ENCODE assay signal across 29 cellular contexts in the genomic region with DNA sequence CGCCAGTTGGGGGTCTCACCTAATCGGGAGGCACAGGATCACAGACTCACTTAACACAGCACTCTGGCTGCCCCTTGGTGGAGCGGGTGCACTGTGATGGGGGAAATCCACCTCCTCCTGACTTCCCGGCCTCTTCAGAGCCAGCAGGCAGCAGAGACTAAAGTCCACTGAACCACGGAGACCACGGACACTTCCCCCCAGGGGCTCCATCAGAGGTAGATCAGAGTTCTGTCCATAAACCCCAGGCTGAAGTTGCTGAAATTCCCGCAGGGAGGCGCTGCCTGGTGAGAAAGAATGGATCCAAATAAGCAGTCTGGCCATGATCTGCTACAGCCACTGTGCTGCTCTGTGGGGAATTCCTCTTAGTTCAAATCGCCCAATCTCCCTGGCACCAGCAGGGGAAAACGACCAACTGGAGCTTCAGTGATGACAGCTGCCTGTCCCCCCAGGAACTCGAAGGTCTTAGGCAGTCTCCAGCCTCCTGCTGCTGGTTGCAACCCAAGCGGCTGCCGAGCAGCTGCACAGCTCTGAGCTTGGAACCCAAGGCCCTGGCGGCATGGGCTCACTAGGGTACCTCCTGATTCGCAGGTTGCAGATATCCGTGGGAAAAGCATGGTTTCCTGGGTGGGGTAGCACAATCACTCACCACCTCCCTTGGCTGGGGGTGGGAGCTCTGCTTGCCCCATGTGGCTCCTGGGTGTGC.
"Had no signal": no experiment of that assay in that cellular context is flagged by ENCODE, and none has a peak within 500 bp of the region (broad histone marks: within the 10 kb centered on the region; RNA-seq: fewer than 3 reads in every experiment).

No MANE protein-coding gene starts in this region.

- H3K36me3 ChIP-seq: brain microvascular endothelial cell, colonic mucosa, esophagus squamous epithelium, gastroesophageal sphincter, heart right ventricle, WERI-Rb-1 had no signal

- H3K27ac ChIP-seq: brain microvascular endothelial cell, colonic mucosa, epithelial cell of prostate, esophagus squamous epithelium, gastroesophageal sphincter, heart right ventricle, hepatocyte, WERI-Rb-1 had no signal

- H2AFZ ChIP-seq: hepatocyte had no signal

- DNase-seq: activated B cell treated with CpG ODN at 0.5 μM for 24 hours; activated CD4-positive, alpha-beta T cell treated with anti-CD3 and anti-CD28 coated beads for 48 hours; activated CD4-positive, alpha-beta T cell treated with anti-CD3 and anti-CD28 coated beads, Interleukin-2, amount 50 U/mL, for 1 hour; activated CD4-positive, alpha-beta T cell treated with anti-CD3 and anti-CD28 coated beads, Interleukin-2, amount 50 U/mL, for 48 hours; activated CD8-positive, alpha-beta memory T cell treated with anti-CD3 and anti-CD28 coated beads for 24 hours; activated CD8-positive, alpha-beta T cell treated with anti-CD3 and anti-CD28 coated beads for 36 hours; activated gamma-delta T cell; activated naive CD4-positive, alpha-beta T cell; activated naive CD4-positive, alpha-beta T cell treated with anti-CD3 and anti-CD28 coated beads, Interleukin-2, amount 10 ng/mL, durations not matched to agents 7 days and 5 days; activated naive CD8-positive, alpha-beta T cell treated with anti-CD3 and anti-CD28 coated beads, Interleukin-2, amount 10 ng/mL, durations not matched to agents 7 days and 5 days; activated T-cell treated with anti-CD3 and anti-CD28 coated beads, Interleukin-2, amount 50 U/mL, for 1 hour; activated T-cell treated with anti-CD3 and anti-CD28 coated beads, Interleukin-2, amount 50 U/mL, for 48 hours; brain microvascular endothelial cell; colonic mucosa; effector CD8-positive, alpha-beta T cell; esophagus squamous epithelium; foreskin melanocyte; heart right ventricle; T-helper 17 cell; T1000; WERI-Rb-1 had no signal

- H3K4me3 ChIP-seq: colonic mucosa, esophagus squamous epithelium, gastroesophageal sphincter, heart right ventricle, hepatocyte had no signal

- H3K4me2 ChIP-seq: hepatocyte had no signal

- H3K27me3 ChIP-seq: brain microvascular endothelial cell, colonic mucosa, esophagus squamous epithelium, gastroesophageal sphincter, heart right ventricle, hepatocyte had no signal

- FAIRE-seq: bronchial epithelial cell, endometrium, endothelial cell of umbilical vein had no signal

- ATAC-seq: activated CD4-positive, CD25-positive, alpha-beta regulatory T cell treated with anti-CD3 and anti-CD28 coated beads, Interleukin-2, amount 50 U/mL, for 24 hours; activated CD8-positive, alpha-beta T cell treated with anti-CD3 and anti-CD28 coated beads for 36 hours; activated naive CD4-positive, alpha-beta T cell treated with anti-CD3 and anti-CD28 coated beads, Interleukin-2, amount 50 U/mL, for 72 hours; gastroesophageal sphincter; heart right ventricle; T-helper 17 cell had no signal

- H3K79me2 ChIP-seq: hepatocyte had no signal

- H3K4me1 ChIP-seq: colonic mucosa, esophagus squamous epithelium, gastroesophageal sphincter, heart right ventricle had no signal

- H3K9me3 ChIP-seq: colonic mucosa, esophagus squamous epithelium, gastroesophageal sphincter, heart right ventricle had no signal
